20 cellular contexts compared by ENCODE assay signal in the genomic region with DNA sequence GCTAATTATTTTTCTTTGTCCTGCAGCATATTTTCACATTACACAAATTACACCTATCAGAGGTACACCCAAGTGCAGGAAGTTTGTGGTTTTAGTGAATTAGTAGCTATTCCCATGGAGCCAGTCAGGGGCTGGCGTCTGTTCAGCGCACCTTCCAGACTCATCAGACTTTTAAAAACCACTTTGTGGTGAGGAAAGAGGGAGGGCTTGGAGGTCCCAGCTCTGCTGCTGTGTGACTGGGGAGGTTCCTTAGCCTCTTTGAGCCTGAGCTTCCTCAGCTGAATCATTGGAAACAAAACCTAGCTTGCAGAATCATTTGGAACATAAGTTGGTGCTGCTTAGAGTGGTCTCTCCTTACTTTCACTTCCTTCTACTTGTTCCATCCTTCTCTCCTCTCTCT.
DNase-seq lines count a peak whose midpoint lies in the region; ATAC-seq and TF ChIP-seq lines count a peak whose summit lies in the region.
"Had no signal": no experiment of that assay in that cellular context is flagged by ENCODE, and none has a peak within 500 bp of the region (broad histone marks: within the 10 kb centered on the region; RNA-seq: fewer than 3 reads in every experiment).

No MANE protein-coding gene starts in this region.

- H3K36me3 Mint-ChIP-seq in natural killer cell treated with Interleukin-12 subunit alpha and Interleukin-12 subunit beta and Interleukin-15 and Interleukin-18, amount 100 ng/mL, for 72 hours = no peaks in the 10 kb centered on the region
- H3K36me3 Mint-ChIP-seq: CD4-positive, CD25-positive, alpha-beta regulatory T cell had no signal

- H3K4me1 ChIP-seq in BLaER1 treated with 17β-estradiol and CSF1 and Interleukin-3, amounts not matched to agents 10 nM and 100 nM = peaks cover 10 to 28% (median 20%) of the 10 kb centered on the region in 10 experiments
- no peaks in the 10 kb centered on the region for H3K4me1 ChIP-seq in right atrium auricular region
- H3K4me1 ChIP-seq: Caco-2 had no signal

- no peak overlapping the region for H3K27ac Mint-ChIP-seq in natural killer cell treated with Interleukin-12 subunit alpha and Interleukin-12 subunit beta and Interleukin-15 and Interleukin-18, amount 100 ng/mL, for 72 hours
- H3K27ac Mint-ChIP-seq: CD4-positive, CD25-positive, alpha-beta regulatory T cell; T-helper 1 cell treated with Interleukin-12 subunit alpha and Interleukin-12 subunit beta and Interleukin-4 antibody, amounts not matched to agents 30 μg/mL and 1 μg/mL, for 36 hours had no signal

- no peak for ATAC-seq in natural killer cell treated with Interleukin-12 subunit alpha and Interleukin-12 subunit beta and Interleukin-15 and Interleukin-18, amount 100 ng/mL, for 72 hours
- no peak for ATAC-seq in HG03175 (IDR thresholded peaks at IDR 0.05; ENCODE audit: unreplicated experiment)
- no peak for ATAC-seq in HG03108 (IDR thresholded peaks at IDR 0.05; ENCODE audit: unreplicated experiment)
- ATAC-seq: HepG2 had no signal

- peaks cover 7 to 10% of the 10 kb centered on the region in 2 donors for H3K27me3 Mint-ChIP-seq in natural killer cell treated with Interleukin-12 subunit alpha and Interleukin-12 subunit beta and Interleukin-15 and Interleukin-18, amount 100 ng/mL, for 72 hours
- H3K27me3 Mint-ChIP-seq: CD4-positive, CD25-positive, alpha-beta regulatory T cell had no signal

- peak overlapping the region; percentile 41 to 76 (median 68) for H3K4me2 ChIP-seq in BLaER1 treated with 17β-estradiol and CSF1 and Interleukin-3, amounts not matched to agents 10 nM and 100 nM
- H3K4me2 ChIP-seq: KMS-11 had no signal

- no peaks in the 10 kb centered on the region for H4K20me1 ChIP-seq in BLaER1 treated with 17β-estradiol and CSF1 and Interleukin-3, amounts not matched to agents 10 nM and 100 nM

- peak overlapping the region in 1 of 11 experiments; percentile 4; a peak in 1 of 22 replicates for H3K27ac ChIP-seq in BLaER1 treated with 17β-estradiol and CSF1 and Interleukin-3, amounts not matched to agents 10 nM and 100 nM
- no peak overlapping the region for H3K27ac ChIP-seq in right atrium auricular region
- H3K27ac ChIP-seq: KMS-11 had no signal

- H3K9ac ChIP-seq in BLaER1 treated with 17β-estradiol and CSF1 and Interleukin-3, amounts not matched to agents 10 nM and 100 nM = no peak overlapping the region
- H3K9ac ChIP-seq: KMS-11 had no signal

- no peaks in the 10 kb centered on the region for H3K4me1 Mint-ChIP-seq in natural killer cell treated with Interleukin-12 subunit alpha and Interleukin-12 subunit beta and Interleukin-15 and Interleukin-18, amount 100 ng/mL, for 72 hours (ENCODE audit: low read depth in 2 of 2)

- peak; percentile 14 for DNase-seq in H4 (ENCODE audit: low spot score)
- DNase-seq in NCI-H1105 (lab: John Stamatoyannopoulos, UW) = peak; percentile 20
- peak; percentile 88 for DNase-seq in islet precursor cell
- no peak for DNase-seq in natural killer cell treated with Interleukin-12 subunit alpha and Interleukin-12 subunit beta and Interleukin-15 and Interleukin-18, amount 100 ng/mL, for 72 hours (ENCODE audit: low spot score)
- no peak for DNase-seq in right atrium auricular region (ENCODE audit: low spot score)
- DNase-seq: AML-193; Caco-2; CD4-positive, CD25-positive, alpha-beta regulatory T cell; HCEC 1CT; MM.1S; NCI-H1436 treated with DMSO at 0.1 percent for 48 hours; NCI-H69; OCI-M1; SIG-M5 had no signal

- H3K4me3 Mint-ChIP-seq in natural killer cell treated with Interleukin-12 subunit alpha and Interleukin-12 subunit beta and Interleukin-15 and Interleukin-18, amount 100 ng/mL, for 72 hours = no peak overlapping the region
- H3K4me3 Mint-ChIP-seq: CD4-positive, CD25-positive, alpha-beta regulatory T cell; T-helper 1 cell treated with Interleukin-12 subunit alpha and Interleukin-12 subunit beta and Interleukin-4 antibody, amounts not matched to agents 30 μg/mL and 1 μg/mL, for 36 hours had no signal

- H3K4me3 ChIP-seq in BLaER1 treated with 17β-estradiol and CSF1 and Interleukin-3, amounts not matched to agents 10 nM and 100 nM = no peak overlapping the region
- no peak overlapping the region for H3K4me3 ChIP-seq in right atrium auricular region

- H3K9me3 Mint-ChIP-seq in natural killer cell treated with Interleukin-12 subunit alpha and Interleukin-12 subunit beta and Interleukin-15 and Interleukin-18, amount 100 ng/mL, for 72 hours = peaks cover 4% of the 10 kb centered on the region
- H3K9me3 Mint-ChIP-seq: T-helper 1 cell treated with Interleukin-12 subunit alpha and Interleukin-12 subunit beta and Interleukin-4 antibody, amounts not matched to agents 30 μg/mL and 1 μg/mL, for 36 hours had no signal

- H3K9me3 ChIP-seq in BLaER1 treated with 17β-estradiol and CSF1 and Interleukin-3, amounts not matched to agents 10 nM and 100 nM (replicated peaks in 1 of 11) = no peaks in the 10 kb centered on the region
- no peaks in the 10 kb centered on the region for H3K9me3 ChIP-seq in right atrium auricular region
- H3K9me3 ChIP-seq: Caco-2 had no signal

- TF ChIP-seq CTCF in right atrium auricular region (IDR thresholded peaks at IDR 0.05) = no peak

- H3K27me3 ChIP-seq in BLaER1 treated with 17β-estradiol and CSF1 and Interleukin-3, amounts not matched to agents 10 nM and 100 nM = no peaks in the 10 kb centered on the region
- H3K27me3 ChIP-seq in right atrium auricular region = no peaks in the 10 kb centered on the region

- H3K36me3 ChIP-seq in BLaER1 treated with 17β-estradiol and CSF1 and Interleukin-3, amounts not matched to agents 10 nM and 100 nM = no peaks in the 10 kb centered on the region
- no peaks in the 10 kb centered on the region for H3K36me3 ChIP-seq in right atrium auricular region

Comparison
In these comparisons a context has a peak if more than half of its experiments do, and no peak if none do; other contexts are left out.
1. DNase-seq: peak in H4 (single experiment), NCI-H1105 (single experiment) and islet precursor cell (single experiment); none in natural killer cell treated with Interleukin-12 subunit alpha and Interleukin-12 subunit beta and Interleukin-15 and Interleukin-18, amount 100 ng/mL, for 72 hours (single experiment) and right atrium auricular region (single experiment).